Comparison of ENCODE assay signal across 15 cellular contexts in the genomic region with DNA sequence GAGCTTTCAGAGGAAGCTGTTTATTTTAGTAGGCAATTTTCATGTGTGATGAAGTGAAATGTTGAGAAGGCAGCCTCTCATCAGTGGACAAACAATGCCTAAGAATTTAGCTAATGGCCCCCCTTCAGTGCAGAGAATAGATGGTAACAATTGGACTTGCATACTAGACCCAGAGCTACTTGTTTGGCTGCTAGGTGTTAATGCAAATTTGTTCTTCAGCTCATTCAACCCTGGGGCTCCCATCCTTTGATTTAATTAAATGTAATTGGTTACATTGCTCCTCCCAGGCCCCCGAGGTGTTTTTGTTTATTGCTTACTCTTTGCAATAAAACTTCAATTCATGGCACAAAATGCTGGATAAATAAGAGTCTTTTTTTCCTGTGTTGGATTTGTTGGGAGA.
A peak's percentile ranks its signal among the peaks of the same experiment; 100 is the strongest.
DNase-seq lines count a peak whose midpoint lies in the region; ATAC-seq, FAIRE-seq and TF ChIP-seq lines count a peak whose summit lies in the region.
"Had no signal": no experiment of that assay in that cellular context is flagged by ENCODE, and none has a peak within 500 bp of the region (broad histone marks: within the 10 kb centered on the region; RNA-seq: fewer than 3 reads in every experiment).

No MANE protein-coding gene starts in this region.

- peaks cover 2 to 3% of the 10 kb centered on the region in 2 experiments; a peak in 1 of 4 replicates for H3K79me2 ChIP-seq in H1 (ENCODE audit: control insufficient read depth in 1 of 2, insufficient read depth in 2 of 2, low read length in 2 of 2)

- peak overlapping the region; percentile 39 to 52; a peak in 3 of 4 replicates for H3K4me2 ChIP-seq in H1 (ENCODE audit: insufficient read depth in 1 of 2, low read depth in 2 of 2, low read length in 2 of 2)
- no peak overlapping the region for H3K4me2 ChIP-seq in neuronal stem cell (ENCODE audit: insufficient read depth, low read length, poor library complexity, severe bottlenecking)

- H3K4ac ChIP-seq in H1 (replicated peaks; ENCODE audit: insufficient read length, low read depth, low read length) (no peak overlapping the region), neuronal stem cell (ENCODE audit: low read length) (no peak overlapping the region)

- 8% methylated on average over 1 of the region's 1 CpG; no CpG with 5 or more reads in 1 of the 2 experiments for WGBS in H1 (ENCODE audit: extremely low coverage in 1 of 2, insufficient coverage in 1 of 2, insufficient read length in 1 of 2, insufficient replicate concordance in 2 of 2, low coverage in 1 of 2, low lambda C conversion rate in 2 of 2, missing lambda C conversion rate in 1 of 2), 2 experiments
- WGBS in neuronal stem cell (ENCODE audit: extremely low coverage in 2 of 2, insufficient read length in 2 of 2, insufficient replicate concordance in 1 of 2), 2 donors = no CpG with 5 or more reads among the region's 1 CpG

- H3K4me1 ChIP-seq in H1 (replicated peaks in 1 of 4; ENCODE audit: control insufficient read depth in 3 of 4, insufficient read depth in 4 of 4, low read length in 3 of 4) (peaks cover 4 to 32% (median 15%) of the 10 kb centered on the region in 4 experiments; a peak in 6 of 7 replicates), neuronal stem cell (ENCODE audit: control insufficient read depth in 2 of 2, insufficient read depth in 1 of 2, low read depth in 1 of 2, low read length in 2 of 2) (peaks cover 14 to 15% of the 10 kb centered on the region in 2 donors)
- H3K4me1 ChIP-seq: SJCRH30 had no signal

- no peaks in the 10 kb centered on the region for H3K9me3 ChIP-seq in H1 (ENCODE audit: insufficient read depth in 2 of 2, low read depth in 1 of 2, low read length in 1 of 2)
- no peaks in the 10 kb centered on the region for H3K9me3 ChIP-seq in neuronal stem cell (replicated peaks in 1 of 2; ENCODE audit: control insufficient read depth in 2 of 2, insufficient read depth in 1 of 2, low read depth in 1 of 2, low read length in 2 of 2)
- H3K9me3 ChIP-seq: SJCRH30 had no signal

- H3K23ac ChIP-seq in H1 (ENCODE audit: insufficient read length) (no peak overlapping the region), neuronal stem cell (ENCODE audit: low read depth, low read length, poor library complexity) (no peak overlapping the region)

- H2BK120ac ChIP-seq in H1 (replicated peaks; ENCODE audit: low read depth, low read length) (peak overlapping the region; percentile 62), neuronal stem cell (ENCODE audit: low read depth, low read length) (no peak overlapping the region)

- H3K9ac ChIP-seq in H1 (replicated peaks in 1 of 4; ENCODE audit: extremely low read depth in 1 of 4, low read depth in 3 of 4, low read length in 3 of 4) = peak overlapping the region in 1 of 4 experiments; percentile 16; a peak in 1 of 7 replicates
- H3K9ac ChIP-seq in neuronal stem cell (ENCODE audit: low read depth, low read length, poor library complexity) = no peak overlapping the region

- H3K27ac ChIP-seq in H1 (ENCODE audit: low read depth, low read length) (peak overlapping the region; percentile 50; the same call in 1 of the 2 replicates), neuronal stem cell (replicated peaks; ENCODE audit: low read length) (peak overlapping the region; percentile 11)
- H3K27ac ChIP-seq: SJCRH30 had no signal

- H2BK20ac ChIP-seq in H1 (ENCODE audit: low read length) = no peak overlapping the region

- TF ChIP-seq POLR2A in H1 (IDR thresholded peaks at IDR 0.05; ENCODE audit: control extremely low read depth in 1 of 2, low read depth in 2 of 2, low read length in 2 of 2) = no peak

- H3K18ac ChIP-seq in H1 (ENCODE audit: extremely low read depth, low read length) = no peak overlapping the region
- no peak overlapping the region for H3K18ac ChIP-seq in neuronal stem cell (ENCODE audit: low read length)

- peak; percentile 12 to 62 for DNase-seq in NCI-H2081 (lab: John Stamatoyannopoulos, UW)
- no peak for DNase-seq in NCI-H2081 treated with DMSO at 0.1 percent for 48 hours (lab: John Stamatoyannopoulos, UW)
- DNase-seq in NCI-H146 (lab: John Stamatoyannopoulos, UW) = peak; percentile 49
- no peak for DNase-seq in H1 (ENCODE audit: low read depth in 1 of 2, low spot score in 2 of 2)
- peak; percentile 20 for DNase-seq in neuronal stem cell (ENCODE audit: low spot score)
- DNase-seq in ecto neural progenitor cell (ENCODE audit: low spot score) = no peak
- no peak for DNase-seq in HuH-7 (ENCODE audit: low spot score)
- DNase-seq: 8988T, C1 segment of cervical spinal cord, HCEC 1CT, MV-4-11, NCI-H2029, NCI-H82, SJCRH30 had no signal

- no peaks in the 10 kb centered on the region for H3K36me3 ChIP-seq in H1 (ENCODE audit: control insufficient read depth in 2 of 4, insufficient read depth in 4 of 4, low read length in 3 of 4)
- H3K36me3 ChIP-seq in neuronal stem cell (replicated peaks in 1 of 2; ENCODE audit: control insufficient read depth in 2 of 2, insufficient read depth in 2 of 2, low read length in 2 of 2) = no peaks in the 10 kb centered on the region
- H3K36me3 ChIP-seq: SJCRH30 had no signal

- TF ChIP-seq RAD21 in H1 (IDR thresholded peaks at IDR 0.05 in 1 of 2, conservative IDR thresholded peaks at IDR 0.05 in 1 of 2; ENCODE audit: low read depth in 2 of 2, low read length in 2 of 2) = no peak

- FAIRE-seq in H1 (lab: Jason Lieb, UNC) = peak; percentile 69

- CTCF ChIA-PET in H1 (lab: Charles Lee; ENCODE audit: partially characterized antibody) = interaction anchor here (0.6 to 2.8 kb wide), 6 partner anchors 13 to 525 kb away, joined by 3 to 8 read pairs (median 4); no protein-coding TSS in a partner anchor

- H2BK12ac ChIP-seq in H1 (ENCODE audit: low read depth, low read length) (no peak overlapping the region; the same call in 1 of the 2 replicates), neuronal stem cell (ENCODE audit: low read length) (no peak overlapping the region)

- H3K27me3 ChIP-seq in H1 (replicated peaks in 1 of 4; ENCODE audit: control insufficient read depth in 3 of 4, extremely low read depth in 1 of 4, insufficient read depth in 3 of 4, low read length in 3 of 4) (no peaks in the 10 kb centered on the region), neuronal stem cell (ENCODE audit: control insufficient read depth in 3 of 3, insufficient read depth in 3 of 3, low read depth in 1 of 3, low read length in 3 of 3) (no peaks in the 10 kb centered on the region)
- H3K27me3 ChIP-seq: SJCRH30 had no signal

- H4K20me1 ChIP-seq in H1 (replicated peaks in 1 of 2; ENCODE audit: control insufficient read depth in 1 of 2, insufficient read depth in 2 of 2, low read length in 2 of 2) = no peaks in the 10 kb centered on the region

- peak overlapping the region in 1 of 4 experiments; percentile 41; a peak in 1 of 8 replicates for H3K4me3 ChIP-seq in H1 (ENCODE audit: extremely low read depth in 1 of 4, insufficient read depth in 2 of 4, low read depth in 3 of 4, low read length in 4 of 4)
- H3K4me3 ChIP-seq in neuronal stem cell (ENCODE audit: low read length in 2 of 2) = no peak overlapping the region
- H3K4me3 ChIP-seq: SJCRH30 had no signal

- peak overlapping the region; percentile 98 for H4K5ac ChIP-seq in H1 (ENCODE audit: insufficient read length, low read depth, low read length)

- no peak overlapping the region for H3K56ac ChIP-seq in H1 (replicated peaks; ENCODE audit: insufficient read length, low read depth, low read length)

- H3K79me1 ChIP-seq in H1 (ENCODE audit: low read depth, low read length) (no peaks in the 10 kb centered on the region), neuronal stem cell (ENCODE audit: low read depth, low read length) (no peaks in the 10 kb centered on the region)

- H2AK5ac ChIP-seq in H1 (ENCODE audit: low read depth, low read length) (no peak overlapping the region), neuronal stem cell (ENCODE audit: low read depth, low read length) (no peak overlapping the region)

- ATAC-seq in HG02885 (IDR thresholded peaks at IDR 0.05; ENCODE audit: poor library complexity, unreplicated experiment) = no peak

- H2BK5ac ChIP-seq in H1 (ENCODE audit: low read depth, low read length) (no peak overlapping the region), neuronal stem cell (ENCODE audit: low read length) (no peak overlapping the region)

- POLR2A ChIA-PET in H1 (lab: Charles Lee; ENCODE audit: partially characterized antibody) = interaction anchor here (1.5 kb wide), 2 partner anchors 11 to 188 kb away, joined by 3 to 4 read pairs; no protein-coding TSS in a partner anchor

- H4K8ac ChIP-seq in H1 (ENCODE audit: extremely low read depth, insufficient read depth, low read length) (no peak overlapping the region), neuronal stem cell (ENCODE audit: low read depth, low read length) (no peak overlapping the region)

- H4K91ac ChIP-seq in H1 (replicated peaks; ENCODE audit: insufficient read length, low read length) (peak overlapping the region; percentile 1), neuronal stem cell (ENCODE audit: low read depth, low read length, poor library complexity) (no peak overlapping the region)

- no peak for TF ChIP-seq EP300 in H1 (IDR thresholded peaks at IDR 0.05; ENCODE audit: borderline replicate concordance in 1 of 2, low read depth in 2 of 2, low read length in 2 of 2)

- H2BK15ac ChIP-seq in H1 (ENCODE audit: low read length) = no peak overlapping the region
- no peak overlapping the region for H2BK15ac ChIP-seq in neuronal stem cell (ENCODE audit: low read length)

- H3K14ac ChIP-seq in H1 (ENCODE audit: insufficient read length) = no peak overlapping the region
- H3K14ac ChIP-seq in neuronal stem cell (ENCODE audit: low read length) = no peak overlapping the region

- H3K23me2 ChIP-seq in H1 (ENCODE audit: low read depth, low read length) = no peaks in the 10 kb centered on the region

- TF ChIP-seq CTCF in H1 (IDR thresholded peaks at IDR 0.05; ENCODE audit: control extremely low read depth in 1 of 3, insufficient read depth in 1 of 3, low read depth in 1 of 3, low read length in 3 of 3) = no peak

- H2AFZ ChIP-seq in H1 (ENCODE audit: low read length) = no peak overlapping the region
- no peak overlapping the region for H2AFZ ChIP-seq in neuronal stem cell (ENCODE audit: low read length)

TF ChIP-seq in H1, 55 proteins besides CTCF, POLR2A, EP300 and RAD21 (continues in another document):
- peak; percentile 78 for TF ChIP-seq NANOG (IDR thresholded peaks at IDR 0.05; ENCODE audit: insufficient read depth, low read depth, low read length, poor library complexity, severe bottlenecking)

Comparison
In these comparisons a context has a peak if more than half of its experiments do, and no peak if none do; other contexts are left out.
1. DNase-seq: peak in NCI-H2081 (2 of 2), NCI-H146 (single experiment) and neuronal stem cell (single experiment); none in NCI-H2081 treated with DMSO at 0.1 percent for 48 hours (single experiment), H1 (0 of 2), ecto neural progenitor cell (single experiment) and HuH-7 (single experiment).